8 cellular contexts compared by ENCODE assay signal in the genomic region with DNA sequence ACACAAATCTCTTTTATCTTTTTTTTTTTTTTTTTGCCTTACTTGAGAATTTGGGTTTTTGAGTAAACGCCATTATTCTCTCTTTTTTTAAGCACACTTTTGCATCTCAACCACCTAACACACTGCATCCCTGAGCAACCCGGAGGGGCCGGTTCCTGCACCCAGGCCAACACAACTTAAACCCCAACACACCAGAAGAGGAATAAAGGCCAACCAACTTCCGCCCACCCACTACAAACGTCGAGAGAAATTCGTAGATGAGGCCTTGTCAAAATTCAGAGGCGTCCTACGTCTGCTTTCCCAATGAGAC. TPM values are rescaled to one million over a fixed set of nuclear protein-coding genes. Genes with fewer than 3 reads are reported as not detected.
DNase-seq lines count a peak whose midpoint lies in the region; ATAC-seq and TF ChIP-seq lines count a peak whose summit lies in the region.

No MANE protein-coding gene starts in this region.

- no peaks in the 10 kb centered on the region for H3K27me3 Mint-ChIP-seq in activated T-cell treated with anti-CD3 and anti-CD28 coated beads, Interleukin-2, amount 50 U/mL, for 24 hours

- H3K36me3 ChIP-seq in spleen = peaks cover 0 to 34% (median 0%) of the 10 kb centered on the region in 6 donors

- H3K4me3 Mint-ChIP-seq in activated T-cell treated with anti-CD3 and anti-CD28 coated beads, Interleukin-2, amount 50 U/mL, for 24 hours = peak overlapping the region; percentile 87

- intact Hi-C loops in left ventricle myocardium superior (cut with micrococcal nuclease) = no loop called here
- intact Hi-C loops in spleen (cut with DNase I; ENCODE audit: low total_unique reads) = no loop called here
- intact Hi-C loops in lower leg skin (cut with DNase I; ENCODE audit: low total_unique reads) = loop anchor here (10.0 kb wide), 1 partner anchor 310 kb away; no protein-coding TSS in a partner anchor

- H3K9me3 Mint-ChIP-seq in activated T-cell treated with anti-CD3 and anti-CD28 coated beads, Interleukin-2, amount 50 U/mL, for 24 hours = no peaks in the 10 kb centered on the region

- H3K4me1 ChIP-seq in spleen = peaks cover 0 to 25% (median 15%) of the 10 kb centered on the region in 6 donors

- H3K4me3 ChIP-seq in WI38 (ENCODE audit: low read depth, low read length) (peak overlapping the region; percentile 92), spleen (peak overlapping the region; percentile 73 to 91 (median 85)), lower leg skin (ENCODE audit: low read depth, poor library complexity, severe bottlenecking) (no peak overlapping the region)

- H3K36me3 Mint-ChIP-seq in activated T-cell treated with anti-CD3 and anti-CD28 coated beads, Interleukin-2, amount 50 U/mL, for 24 hours (ENCODE audit: low read depth) = peaks cover 36% of the 10 kb centered on the region

- peak; percentile 55 for ATAC-seq in left ventricle myocardium superior
- no peak for ATAC-seq in HG03571 (IDR thresholded peaks at IDR 0.05; ENCODE audit: unreplicated experiment)

- no peaks in the 10 kb centered on the region for H3K9me3 ChIP-seq in spleen

- H3K27ac Mint-ChIP-seq in activated T-cell treated with anti-CD3 and anti-CD28 coated beads, Interleukin-2, amount 50 U/mL, for 24 hours = peak overlapping the region; percentile 88

- H3K27ac ChIP-seq in spleen = peak overlapping the region in 7 of 8 donors; percentile 54 to 83 (median 72)

- H3K27me3 ChIP-seq in spleen (replicated peaks in 1 of 7) = no peaks in the 10 kb centered on the region

- 1 to 3% (median 2%) methylated on average over 9 of the region's 9 CpGs for WGBS in spleen, 5 donors
- WGBS in lower leg skin, 2 donors = 1 to 2% methylated on average over 9 of the region's 9 CpGs

- DNase-seq in activated T-cell treated with anti-CD3 and anti-CD28 coated beads, Interleukin-2, amount 50 U/mL, for 24 hours = no peak
- DNase-seq in activated T-cell treated with anti-CD3 and anti-CD28 coated beads, Interleukin-2, amount 50 U/mL, for 1 hour = no peak
- DNase-seq in left ventricle myocardium superior (no peak), spleen (peak; percentile 78), lower leg skin (ENCODE audit: low spot score in 2 of 2) (no peak), activated gamma-delta T cell treated with Interleukin-2 at 50 U/mL for 16 hours (no peak)

- TF ChIP-seq CTCF in WI38 (IDR thresholded peaks at IDR 0.05; ENCODE audit: low read depth, low read length) = no peak
- no peak for TF ChIP-seq CTCF in spleen (IDR thresholded peaks at IDR 0.05 in 8 of 11, conservative IDR thresholded peaks at IDR 0.05 in 3 of 11)
- TF ChIP-seq CTCF in lower leg skin (IDR thresholded peaks at IDR 0.05) = no peak

- H3K4me1 Mint-ChIP-seq in activated T-cell treated with anti-CD3 and anti-CD28 coated beads, Interleukin-2, amount 50 U/mL, for 24 hours (ENCODE audit: low read depth) = peaks cover 18% of the 10 kb centered on the region

- no peak for TF ChIP-seq POLR2A in spleen (IDR thresholded peaks at IDR 0.05)
- no peak for TF ChIP-seq POLR2A in lower leg skin (IDR thresholded peaks at IDR 0.05)

RNA-seq across cellular contexts. Expression of a gene that starts 0.4 kb away (rescaled TPM):
- total RNA-seq in left ventricle myocardium superior (0.42 TPM), spleen (10 to 100 TPM in 2 of 7 donors, 1 to 10 TPM in 5; 1.5 to 13.1 (median 5.4) TPM), lower leg skin (1 to 10 TPM; 3.3 to 7.6 (median 4.5) TPM)
- 10 to 100 TPM in 1 of 3 donors, 1 to 10 TPM in 2; 1.3 to 13.5 (median 4.6) TPM for polyA plus RNA-seq in spleen
